In genomic region chr3:197462808-197463207, GRCh38 we compare ENCODE assay signal across 2 cellular contexts.
TF ChIP-seq lines count a peak whose summit lies in the region.

No MANE protein-coding gene starts in this region.

TF ChIP-seq in SK-N-SH, 30 proteins besides CTCF, POLR2A, EP300 and RAD21:
- TF ChIP-seq MAX (IDR thresholded peaks at IDR 0.05; ENCODE audit: low read depth) (no peak), POLR2AphosphoS5 (IDR thresholded peaks at IDR 0.05; ENCODE audit: low read depth, low read length) (no peak), EZH2phosphoT487 (IDR thresholded peaks at IDR 0.05; ENCODE audit: borderline replicate concordance, low read depth) (no peak)

TF ChIP-seq in SK-N-SH treated with all-trans-retinoic acid at 6 μM for 48 hours, 23 proteins besides CTCF, POLR2A, EP300 and RAD21:
- no peak for TF ChIP-seq ZFP3 (CRISPR knock-in tag; IDR thresholded peaks at IDR 0.05)
- TF ChIP-seq CREB5 (CRISPR knock-in tag; IDR thresholded peaks at IDR 0.05; ENCODE audit: low read depth) = no peak
- no peak for TF ChIP-seq CSRNP3 (CRISPR knock-in tag; IDR thresholded peaks at IDR 0.05)
- TF ChIP-seq ARNTL (CRISPR knock-in tag; IDR thresholded peaks at IDR 0.05; ENCODE audit: borderline replicate concordance, low read depth) = no peak
- TF ChIP-seq PATZ1 (CRISPR knock-in tag; IDR thresholded peaks at IDR 0.05; ENCODE audit: borderline replicate concordance) = no peak
- TF ChIP-seq RARB (CRISPR knock-in tag; IDR thresholded peaks at IDR 0.05) = no peak
- TF ChIP-seq BACH2 (CRISPR knock-in tag; IDR thresholded peaks at IDR 0.05; ENCODE audit: borderline replicate concordance) = no peak
- TF ChIP-seq PPARA (CRISPR knock-in tag; IDR thresholded peaks at IDR 0.05; ENCODE audit: borderline replicate concordance) = no peak
- no peak for TF ChIP-seq ZFP30 (CRISPR knock-in tag; IDR thresholded peaks at IDR 0.05)
- TF ChIP-seq ISL1 (CRISPR knock-in tag; IDR thresholded peaks at IDR 0.05) = no peak
- no peak for TF ChIP-seq GLIS3 (CRISPR knock-in tag; IDR thresholded peaks at IDR 0.05)
